In the genomic region with DNA sequence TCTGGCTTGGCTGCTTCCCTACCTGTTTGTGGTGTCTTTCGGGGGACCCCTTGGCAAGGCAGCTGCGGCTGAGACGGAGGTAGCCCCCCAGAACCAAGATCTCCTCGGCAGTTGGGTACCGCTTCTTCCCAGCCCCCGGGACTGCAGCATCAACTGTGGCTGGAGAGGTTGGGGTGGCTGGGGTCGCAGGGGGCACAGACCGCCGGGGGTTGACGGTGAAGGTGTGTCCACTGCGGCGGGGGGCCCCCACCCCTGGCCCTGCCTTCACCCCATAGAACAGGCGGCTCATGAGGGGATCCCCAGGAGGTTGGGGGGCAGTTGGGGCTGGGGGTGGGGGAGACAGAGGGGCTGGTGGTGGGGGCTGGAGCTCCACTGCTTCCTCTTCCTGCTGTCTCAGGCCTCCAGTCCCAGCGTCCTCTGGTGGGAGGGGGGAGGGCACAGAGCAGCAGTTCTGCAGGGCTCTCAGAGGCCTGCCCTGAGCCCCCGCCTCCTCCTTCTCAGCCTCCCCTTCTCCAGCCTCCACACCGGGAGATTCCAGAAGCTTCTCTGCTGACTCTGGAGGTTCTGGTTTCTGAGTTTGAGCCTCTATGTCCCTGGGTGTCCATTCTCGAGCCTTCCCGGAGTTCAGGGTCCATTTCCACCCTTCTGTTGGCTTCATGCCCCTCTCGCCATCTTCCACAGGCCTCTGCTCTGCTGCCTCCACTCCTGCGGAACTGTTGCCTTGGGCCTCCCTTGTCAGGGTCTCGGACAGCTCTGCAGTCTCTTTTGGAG, we compare ENCODE assay signal across 1 cellular context.
TF ChIP-seq lines count a peak whose summit lies in the region.

No MANE protein-coding gene starts in this region.

TF ChIP-seq in GM12878, 131 proteins besides CTCF, POLR2A, EP300 and RAD21 (continued from another document):
- TF ChIP-seq, protein P1, sequence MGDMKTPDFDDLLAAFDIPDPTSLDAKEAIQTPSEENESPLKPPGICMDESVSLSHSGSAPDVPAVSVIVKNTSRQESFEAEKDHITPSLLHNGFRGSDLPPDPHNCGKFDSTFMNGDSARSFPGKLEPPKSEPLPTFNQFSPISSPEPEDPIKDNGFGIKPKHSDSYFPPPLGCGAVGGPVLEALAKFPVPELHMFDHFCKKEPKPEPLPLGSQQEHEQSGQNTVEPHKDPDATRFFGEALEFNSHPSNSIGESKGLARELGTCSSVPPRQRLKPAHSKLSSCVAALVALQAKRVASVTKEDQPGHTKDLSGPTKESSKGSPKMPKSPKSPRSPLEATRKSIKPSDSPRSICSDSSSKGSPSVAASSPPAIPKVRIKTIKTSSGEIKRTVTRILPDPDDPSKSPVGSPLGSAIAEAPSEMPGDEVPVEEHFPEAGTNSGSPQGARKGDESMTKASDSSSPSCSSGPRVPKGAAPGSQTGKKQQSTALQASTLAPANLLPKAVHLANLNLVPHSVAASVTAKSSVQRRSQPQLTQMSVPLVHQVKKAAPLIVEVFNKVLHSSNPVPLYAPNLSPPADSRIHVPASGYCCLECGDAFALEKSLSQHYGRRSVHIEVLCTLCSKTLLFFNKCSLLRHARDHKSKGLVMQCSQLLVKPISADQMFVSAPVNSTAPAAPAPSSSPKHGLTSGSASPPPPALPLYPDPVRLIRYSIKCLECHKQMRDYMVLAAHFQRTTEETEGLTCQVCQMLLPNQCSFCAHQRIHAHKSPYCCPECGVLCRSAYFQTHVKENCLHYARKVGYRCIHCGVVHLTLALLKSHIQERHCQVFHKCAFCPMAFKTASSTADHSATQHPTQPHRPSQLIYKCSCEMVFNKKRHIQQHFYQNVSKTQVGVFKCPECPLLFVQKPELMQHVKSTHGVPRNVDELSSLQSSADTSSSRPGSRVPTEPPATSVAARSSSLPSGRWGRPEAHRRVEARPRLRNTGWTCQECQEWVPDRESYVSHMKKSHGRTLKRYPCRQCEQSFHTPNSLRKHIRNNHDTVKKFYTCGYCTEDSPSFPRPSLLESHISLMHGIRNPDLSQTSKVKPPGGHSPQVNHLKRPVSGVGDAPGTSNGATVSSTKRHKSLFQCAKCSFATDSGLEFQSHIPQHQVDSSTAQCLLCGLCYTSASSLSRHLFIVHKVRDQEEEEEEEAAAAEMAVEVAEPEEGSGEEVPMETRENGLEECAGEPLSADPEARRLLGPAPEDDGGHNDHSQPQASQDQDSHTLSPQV (IDR thresholded peaks at IDR 0.05): no peak
- no peak for TF ChIP-seq RB1 (IDR thresholded peaks at IDR 0.05; ENCODE audit: borderline replicate concordance)
TF ChIP-seq in GM12878: peak in this region for 9.
